ENCODE assay signal across 9 cellular contexts in the genomic region with DNA sequence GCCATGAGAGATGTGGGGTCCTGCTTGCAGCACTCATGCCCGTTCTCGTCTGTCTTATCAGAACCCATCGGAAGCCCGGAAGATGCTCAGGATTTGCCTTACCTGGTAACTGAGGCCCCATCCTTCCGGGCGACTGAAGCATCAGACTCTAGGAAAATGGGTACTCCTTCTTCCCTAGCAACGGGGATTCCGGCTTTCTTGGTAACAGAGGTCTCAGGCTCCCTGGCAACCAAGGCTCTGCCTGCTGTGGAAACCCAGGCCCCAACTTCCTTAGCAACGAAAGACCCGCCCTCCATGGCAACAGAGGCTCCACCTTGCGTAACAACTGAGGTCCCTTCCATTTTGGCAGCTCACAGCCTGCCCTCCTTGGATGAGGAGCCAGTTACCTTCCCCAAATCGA. TPM values are rescaled to one million over a fixed set of nuclear protein-coding genes. Genes with fewer than 3 reads are reported as not detected.
A peak's percentile ranks its signal among the peaks of the same experiment; 100 is the strongest.
DNase-seq lines count a peak whose midpoint lies in the region; ATAC-seq and TF ChIP-seq lines count a peak whose summit lies in the region.
"Had no signal": no experiment of that assay in that cellular context is flagged by ENCODE, and none has a peak within 500 bp of the region (broad histone marks: within the 10 kb centered on the region; RNA-seq: fewer than 3 reads in every experiment).

No MANE protein-coding gene starts in this region.

- ATAC-seq in HG03469 (IDR thresholded peaks at IDR 0.05; ENCODE audit: unreplicated experiment) (no peak), HG03045 (IDR thresholded peaks at IDR 0.05; ENCODE audit: unreplicated experiment) (no peak)

- no peaks in the 10 kb centered on the region for H3K9me2 ChIP-seq in Karpas-422 (replicated peaks; ENCODE audit: insufficient read depth, low read length)

- peaks cover 6% of the 10 kb centered on the region for H3K36me3 Mint-ChIP-seq in Caco-2 (ENCODE audit: insufficient read depth, unreplicated experiment)

- no peaks in the 10 kb centered on the region for H3K9me3 Mint-ChIP-seq in Caco-2 (ENCODE audit: unreplicated experiment)

- H3K18ac ChIP-seq in mesendoderm (ENCODE audit: low read length) = no peak overlapping the region

- H2BK15ac ChIP-seq in mesendoderm (replicated peaks; ENCODE audit: low read depth) = no peak overlapping the region

- H3K9me3 ChIP-seq in Caco-2 (no peaks in the 10 kb centered on the region), Karpas-422 (ENCODE audit: low read length) (no peaks in the 10 kb centered on the region)

- no peak overlapping the region for H4K5ac ChIP-seq in mesendoderm (ENCODE audit: low read length)

- peak overlapping the region; percentile 24; the same call in 1 of the 2 replicates for H2AFZ ChIP-seq in Karpas-422 (ENCODE audit: low read length)

- H2BK5ac ChIP-seq in mesendoderm (ENCODE audit: low read length) = no peak overlapping the region

- H3K79me2 ChIP-seq in Karpas-422 (ENCODE audit: low read length) (no peaks in the 10 kb centered on the region), mesendoderm (ENCODE audit: control insufficient read depth, insufficient read depth, low read length) (no peaks in the 10 kb centered on the region)

- H3K27me3 ChIP-seq in Caco-2 (replicated peaks; ENCODE audit: control insufficient read depth, insufficient read depth, low read length) (no peaks in the 10 kb centered on the region), Karpas-422 (ENCODE audit: low read length) (no peaks in the 10 kb centered on the region), mesendoderm (ENCODE audit: insufficient read depth, low read length, poor library complexity) (no peaks in the 10 kb centered on the region)

- CTCF ChIA-PET in Caco-2 (lab: Charles Lee) = no interaction called here

- intact Hi-C loops in Caco-2 (cut with micrococcal nuclease; ENCODE audit: unreplicated experiment) = no loop called here

- no TSS peak for BruUV-seq in Caco-2 (replicated peaks; lab: Mats Ljungman, UMichigan)

- no peak overlapping the region for H3K27ac Mint-ChIP-seq in Caco-2 (ENCODE audit: unreplicated experiment)

- POLR2A ChIA-PET in Caco-2 (lab: Charles Lee) = no interaction called here

- H3K4me1 ChIP-seq in Caco-2 = 0 out of 2 replicates have a peak, but pooled peaks cover 4% of the 10 kb centered on the region
- H3K4me1 ChIP-seq in Karpas-422 (ENCODE audit: low read length) = peaks cover 17% of the 10 kb centered on the region
- H3K4me1 ChIP-seq in mesendoderm (ENCODE audit: control insufficient read depth, low read depth, low read length) = no peaks in the 10 kb centered on the region

- no CpG with 5 or more reads among the region's 12 CpGs for WGBS in mesendoderm (ENCODE audit: extremely low coverage, insufficient coverage, low lambda C conversion rate)

- no peak overlapping the region for H4K8ac ChIP-seq in mesendoderm (ENCODE audit: low read depth, low read length)

- no peak overlapping the region for H3K4me3 ChIP-seq in Caco-2 (ENCODE audit: low read depth, low read length)
- H3K4me3 ChIP-seq in Karpas-422 (ENCODE audit: low read length) = no peak overlapping the region
- H3K4me3 ChIP-seq in choroid plexus epithelial cell (ENCODE audit: low read depth, low read length) = no peak overlapping the region
- no peak overlapping the region for H3K4me3 ChIP-seq in mesendoderm (ENCODE audit: low read length)

- DNase-seq in Caco-2 = peak; percentile 44 to 59
- peak; percentile 87 for DNase-seq in Karpas-422
- peak; percentile 69 to 81 for DNase-seq in activated CD4-positive, alpha-beta T cell treated with anti-CD3 and anti-CD28 coated beads for 4 hours
- DNase-seq in choroid plexus epithelial cell (ENCODE audit: low read depth) = peak; percentile 65
- peak; percentile 96 for DNase-seq in mesendoderm
- peak; percentile 53 to 58 for DNase-seq in stimulated activated CD8-positive, alpha-beta memory T cell treated with anti-CD3 and anti-CD28 coated beads, Interleukin-7, amount 100 ng/mL, for 1 hour (ENCODE audit: low read depth in 2 of 2)

- peaks cover 2% of the 10 kb centered on the region for H3K36me3 ChIP-seq in Caco-2 (ENCODE audit: control insufficient read depth, insufficient read depth, low read length)
- peaks cover 8% of the 10 kb centered on the region; the same call in 1 of the 2 replicates for H3K36me3 ChIP-seq in Karpas-422 (ENCODE audit: insufficient read depth, low read length)
- peaks cover 4% of the 10 kb centered on the region for H3K36me3 ChIP-seq in mesendoderm (ENCODE audit: control insufficient read depth, insufficient read depth, low read length)

- no peak overlapping the region for H3K4me3 Mint-ChIP-seq in Caco-2 (ENCODE audit: unreplicated experiment)

- H3K4me2 ChIP-seq in Karpas-422 (ENCODE audit: low read depth, low read length, poor library complexity, severe bottlenecking) (peak overlapping the region; percentile 11), mesendoderm (ENCODE audit: low read length) (no peak overlapping the region)

- H3K4me1 Mint-ChIP-seq in Caco-2 (ENCODE audit: low read depth, unreplicated experiment) = no peaks in the 10 kb centered on the region

- no peak overlapping the region for H3K9ac ChIP-seq in Karpas-422 (ENCODE audit: low read length)
- H3K9ac ChIP-seq in mesendoderm (ENCODE audit: low read length) = no peak overlapping the region

- no peak overlapping the region for H3K56ac ChIP-seq in mesendoderm (ENCODE audit: low read length)

- no peaks in the 10 kb centered on the region for H4K20me1 ChIP-seq in Karpas-422 (ENCODE audit: insufficient read depth, low read depth, low read length)

- H3K27ac ChIP-seq in Karpas-422 (ENCODE audit: low read length) = no peak overlapping the region
- no peak overlapping the region for H3K27ac ChIP-seq in mesendoderm (ENCODE audit: low read depth, low read length)

- no peak overlapping the region for H3K23ac ChIP-seq in mesendoderm (ENCODE audit: low read length)

- no peak overlapping the region for H2AK5ac ChIP-seq in mesendoderm (ENCODE audit: low read length)

- TF ChIP-seq CTCF in Caco-2 (IDR thresholded peaks at IDR 0.05; ENCODE audit: insufficient read depth in 1 of 2, low read depth in 1 of 2, low read length in 1 of 2, severe bottlenecking in 1 of 2, unreplicated experiment in 1 of 2) = no peak
- no peak for TF ChIP-seq CTCF in choroid plexus epithelial cell (conservative IDR thresholded peaks at IDR 0.05; ENCODE audit: low read depth, low read length)

- no peak overlapping the region for H2BK120ac ChIP-seq in mesendoderm (ENCODE audit: low read depth, low read length)

- H3K27me3 Mint-ChIP-seq in Caco-2 (ENCODE audit: insufficient read depth, unreplicated experiment) = no peaks in the 10 kb centered on the region

- H3K79me1 ChIP-seq in mesendoderm (ENCODE audit: low read length) = no peaks in the 10 kb centered on the region

- H3K4ac ChIP-seq in mesendoderm (ENCODE audit: low read depth, low read length) = no peak overlapping the region

RNA-seq across cellular contexts. Expression of a gene that starts 8.3 kb away (rescaled TPM):
- not detected in 2 replicates for total RNA-seq in Caco-2 (2022)
- total RNA-seq in Karpas-422 (2014; rRNA removed; shearing (Covaris generic); ENCODE audit: low replicate concordance) = 0.07 TPM in 1 of 2 replicates, not detected in the other
- not detected for polyA plus RNA-seq in mesendoderm (2013, experiment 1 of 2)
- polyA plus RNA-seq in mesendoderm (2013, experiment 2 of 2) = not detected

RNA-seq across cellular contexts. Expression of a gene that starts 23.1 kb away (rescaled TPM):
- total RNA-seq in Caco-2 (2022) = 170 and 178 TPM in 2 replicates
- 84.4 and 105 TPM in 2 replicates for total RNA-seq in Karpas-422 (2014; rRNA removed; shearing (Covaris generic); ENCODE audit: low replicate concordance)
- polyA plus RNA-seq in mesendoderm (2013, experiment 1 of 2) = 117 TPM
- polyA plus RNA-seq in mesendoderm (2013, experiment 2 of 2) = 118 TPM

RNA-seq across cellular contexts. Expression of a gene that starts 42.6 kb away (rescaled TPM):
- total RNA-seq in Caco-2 (2022) = not detected in 2 replicates
- total RNA-seq in Karpas-422 (2014; rRNA removed; shearing (Covaris generic); ENCODE audit: low replicate concordance) = 37.1 and 53.0 TPM in 2 replicates
- 0.18 TPM for polyA plus RNA-seq in mesendoderm (2013, experiment 1 of 2)
- polyA plus RNA-seq in mesendoderm (2013, experiment 2 of 2) = 0.20 TPM
- total RNA-seq: glomerular endothelial cell had no signal

Comparison
In these comparisons a context has a peak if more than half of its experiments do, and no peak if none do; other contexts are left out.
1. RNA of a gene that starts 42.6 kb away (total RNA-seq): 37.1 to 53.0 TPM in Karpas-422; not detected in Caco-2; every median in the first group is over 10 times any median in the second.
2. Peak in every context shown above with its lines, with median percentiles within 50 percentile points of each other: DNase-seq.